Comparison of ENCODE assay signal across 12 cellular contexts in the genomic region with DNA sequence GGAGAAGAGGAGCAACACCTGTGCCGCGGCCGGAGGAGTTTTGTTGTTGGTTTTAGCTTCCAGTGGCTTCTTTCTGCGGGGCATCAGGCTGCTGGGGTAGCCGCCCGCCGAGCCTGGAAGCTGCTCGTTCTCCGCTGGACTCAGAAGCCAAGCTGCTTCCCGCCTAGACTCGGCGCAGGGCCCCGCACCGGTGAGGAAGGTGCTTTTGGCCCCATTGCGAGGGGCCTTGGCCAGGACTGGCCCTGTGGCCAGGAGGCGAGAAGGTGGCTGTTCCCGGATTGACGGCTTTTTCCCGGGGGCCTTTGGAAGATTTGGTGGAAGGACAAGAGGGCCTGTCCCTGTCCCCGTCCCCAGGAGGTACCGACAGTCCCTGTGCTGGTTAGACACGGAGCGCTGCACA. TPM values are rescaled to one million over a fixed set of nuclear protein-coding genes. Genes with fewer than 3 reads are reported as not detected.
A peak's percentile ranks its signal among the peaks of the same experiment; 100 is the strongest.
DNase-seq lines count a peak whose midpoint lies in the region; ATAC-seq and TF ChIP-seq lines count a peak whose summit lies in the region.
"Had no signal": no experiment of that assay in that cellular context is flagged by ENCODE, and none has a peak within 500 bp of the region (broad histone marks: within the 10 kb centered on the region; RNA-seq: fewer than 3 reads in every experiment).

No MANE protein-coding gene starts in this region.

- H4K20me1 ChIP-seq in HCT116 (ENCODE audit: insufficient read depth): no peaks in the 10 kb centered on the region

- RAD21 ChIA-PET in HCT116 (lab: Charles Lee; ENCODE audit: low non-redundant PET in 1 of 2, low total read pairs in 2 of 2, uncharacterized antibody in 2 of 2, unreplicated experiment in 2 of 2): no interaction called here

- no peak for DNase-seq in HCT116 (ENCODE audit: low read depth, low spot score)
- DNase-seq in T-helper 17 cell: no peak
- DNase-seq in stimulated activated naive B cell treated with anti-CD40 and anti-IgM and Interleukin-4, amounts not matched to agents 10 μg/mL and 1 μg/mL and 100 μg/mL, for 72 hours: no peak
- DNase-seq in immature natural killer cell: no peak
- DNase-seq in posterior cingulate gyrus: no peak
- DNase-seq: COR-L47, NCI-H1105 treated with DMSO at 0.1 percent for 48 hours, NCI-H187 treated with DMSO at 0.1 percent for 48 hours had no signal

- CTCF ChIA-PET in HCT116 (lab: Charles Lee): no interaction called here

- no peak for TF ChIP-seq CTCF in HCT116 (IDR thresholded peaks at IDR 0.05 in 2 of 3, conservative IDR thresholded peaks at IDR 0.05 in 1 of 3; ENCODE audit: borderline replicate concordance in 1 of 3, insufficient read depth in 1 of 3, low read depth in 2 of 3, low read length in 2 of 3)

- H3K27me3 Mint-ChIP-seq in T-helper 17 cell (peaks cover 6% of the 10 kb centered on the region), immature natural killer cell (ENCODE audit: low read depth in 3 of 3) (peaks cover 0 to 13% (median 4%) of the 10 kb centered on the region in 3 donors)
- H3K27me3 Mint-ChIP-seq in stimulated activated naive B cell treated with anti-CD40 and anti-IgM and Interleukin-4, amounts not matched to agents 10 μg/mL and 1 μg/mL and 100 μg/mL, for 72 hours: peaks cover 15 to 18% of the 10 kb centered on the region in 2 donors
- H3K27me3 Mint-ChIP-seq: IgD-negative memory B cell had no signal

- H3K9me3 Mint-ChIP-seq in stimulated activated naive B cell treated with anti-CD40 and anti-IgM and Interleukin-4, amounts not matched to agents 10 μg/mL and 1 μg/mL and 100 μg/mL, for 72 hours: no peaks in the 10 kb centered on the region
- H3K9me3 Mint-ChIP-seq in immature natural killer cell: no peaks in the 10 kb centered on the region
- H3K9me3 Mint-ChIP-seq: IgD-negative memory B cell had no signal

- no peaks in the 10 kb centered on the region; the same call in 1 of the 2 replicates for H3K79me2 ChIP-seq in HCT116 (ENCODE audit: insufficient read depth, low read length)

- H3K4me3 Mint-ChIP-seq in T-helper 17 cell (no peak overlapping the region), immature natural killer cell (peak overlapping the region in 1 of 5 donors; percentile 27)
- no peak overlapping the region for H3K4me3 Mint-ChIP-seq in stimulated activated naive B cell treated with anti-CD40 and anti-IgM and Interleukin-4, amounts not matched to agents 10 μg/mL and 1 μg/mL and 100 μg/mL, for 72 hours
- H3K4me3 Mint-ChIP-seq: IgD-negative memory B cell had no signal

- no peak overlapping the region for H2AFZ ChIP-seq in HCT116 (ENCODE audit: low read depth, low read length, poor library complexity, severe bottlenecking)

- no peak for TF ChIP-seq POLR2A in HCT116 (IDR thresholded peaks at IDR 0.05; ENCODE audit: borderline replicate concordance, extremely low read depth, insufficient read depth, insufficient read length)

- POLR2A ChIA-PET in HCT116 (lab: Charles Lee): no interaction called here

- H3K4me1 Mint-ChIP-seq in T-helper 17 cell (peaks cover 11% of the 10 kb centered on the region), immature natural killer cell (peaks cover 13 to 16% of the 10 kb centered on the region in 2 donors)
- peaks cover 7 to 11% of the 10 kb centered on the region in 2 donors for H3K4me1 Mint-ChIP-seq in stimulated activated naive B cell treated with anti-CD40 and anti-IgM and Interleukin-4, amounts not matched to agents 10 μg/mL and 1 μg/mL and 100 μg/mL, for 72 hours

- intact Hi-C loops in HCT116 (cut with micrococcal nuclease): no loop called here
- intact Hi-C loops in posterior cingulate gyrus (cut with DNase I): loop anchor here (2.0 kb wide), 1 partner anchor 52 kb away; a partner anchor contains a TSS

- H3K27me3 ChIP-seq in HCT116 (ENCODE audit: insufficient read depth, low read length): no peaks in the 10 kb centered on the region

- H3K4me3 ChIP-seq in HCT116 (replicated peaks in 1 of 2; ENCODE audit: low read depth in 1 of 2, low read length in 2 of 2): no peak overlapping the region

- H3K27ac Mint-ChIP-seq in T-helper 17 cell: peak overlapping the region; percentile 79
- H3K27ac Mint-ChIP-seq in stimulated activated naive B cell treated with anti-CD40 and anti-IgM and Interleukin-4, amounts not matched to agents 10 μg/mL and 1 μg/mL and 100 μg/mL, for 72 hours: peak overlapping the region; percentile 59
- H3K27ac Mint-ChIP-seq in immature natural killer cell: no peak overlapping the region

- peaks cover 4% of the 10 kb centered on the region for H3K36me3 Mint-ChIP-seq in T-helper 17 cell (ENCODE audit: low read depth)
- peaks cover 46 to 51% of the 10 kb centered on the region in 2 donors for H3K36me3 Mint-ChIP-seq in stimulated activated naive B cell treated with anti-CD40 and anti-IgM and Interleukin-4, amounts not matched to agents 10 μg/mL and 1 μg/mL and 100 μg/mL, for 72 hours
- peaks cover 0 to 15% (median 3%) of the 10 kb centered on the region in 3 donors for H3K36me3 Mint-ChIP-seq in immature natural killer cell
- H3K36me3 Mint-ChIP-seq: IgD-negative memory B cell had no signal

- H3K4me2 ChIP-seq in HCT116 (ENCODE audit: low read length): no peak overlapping the region
- H3K4me2 ChIP-seq: SK-N-SH had no signal

- no peak for TF ChIP-seq RAD21 in HCT116 (IDR thresholded peaks at IDR 0.05; ENCODE audit: low read depth)

- no peaks in the 10 kb centered on the region for H3K9me2 ChIP-seq in HCT116 (ENCODE audit: insufficient read depth)
- H3K9me2 ChIP-seq: SK-N-SH had no signal

- 0 out of 4 replicates have a peak, but pooled peaks cover 0 to 2% of the 10 kb centered on the region in 2 experiments for H3K4me1 ChIP-seq in HCT116 (ENCODE audit: control insufficient read depth in 1 of 2, insufficient read depth in 2 of 2, low read length in 2 of 2)

- H3K36me3 ChIP-seq in HCT116 (ENCODE audit: control insufficient read depth in 1 of 2, insufficient read depth in 2 of 2, low read length in 2 of 2): peaks cover 25 to 47% of the 10 kb centered on the region in 2 experiments

- H3K27ac ChIP-seq in HCT116 (ENCODE audit: low read depth, low read length) (peak overlapping the region; percentile 10; the same call in 1 of the 2 replicates), cingulate gyrus (ENCODE audit: low read depth, low read length) (peak overlapping the region; percentile 19)

- no peak for ATAC-seq in HCT116
- no peak for ATAC-seq in T-helper 17 cell
- no peak for ATAC-seq in stimulated activated naive B cell treated with anti-CD40 and anti-IgM and Interleukin-4, amounts not matched to agents 10 μg/mL and 1 μg/mL and 100 μg/mL, for 72 hours (replicated peaks)
- no peak for ATAC-seq in HG02798 (IDR thresholded peaks at IDR 0.05; ENCODE audit: poor library complexity, unreplicated experiment)

- H3K9me3 ChIP-seq in HCT116 (ENCODE audit: control insufficient read depth in 1 of 2, insufficient read depth in 1 of 2, low read depth in 1 of 2, low read length in 2 of 2): no peaks in the 10 kb centered on the region
- no peaks in the 10 kb centered on the region for H3K9me3 ChIP-seq in T-helper 17 cell (ENCODE audit: control insufficient read depth, low read length, poor library complexity, severe bottlenecking)
- H3K9me3 ChIP-seq: SK-N-SH had no signal

- H3K9ac ChIP-seq in HCT116 (ENCODE audit: low read length): no peak overlapping the region
- H3K9ac ChIP-seq: SK-N-SH had no signal

- TSS peak; percentile 39 for BruUV-seq in HCT116 (replicated peaks; lab: Mats Ljungman, UMichigan)

TF ChIP-seq in HCT116, 20 proteins besides CTCF, POLR2A, EP300 and RAD21 (continues in another document):
- no peak for TF ChIP-seq EGR1 (IDR thresholded peaks at IDR 0.05; ENCODE audit: low read depth)
- TF ChIP-seq, protein P1, sequence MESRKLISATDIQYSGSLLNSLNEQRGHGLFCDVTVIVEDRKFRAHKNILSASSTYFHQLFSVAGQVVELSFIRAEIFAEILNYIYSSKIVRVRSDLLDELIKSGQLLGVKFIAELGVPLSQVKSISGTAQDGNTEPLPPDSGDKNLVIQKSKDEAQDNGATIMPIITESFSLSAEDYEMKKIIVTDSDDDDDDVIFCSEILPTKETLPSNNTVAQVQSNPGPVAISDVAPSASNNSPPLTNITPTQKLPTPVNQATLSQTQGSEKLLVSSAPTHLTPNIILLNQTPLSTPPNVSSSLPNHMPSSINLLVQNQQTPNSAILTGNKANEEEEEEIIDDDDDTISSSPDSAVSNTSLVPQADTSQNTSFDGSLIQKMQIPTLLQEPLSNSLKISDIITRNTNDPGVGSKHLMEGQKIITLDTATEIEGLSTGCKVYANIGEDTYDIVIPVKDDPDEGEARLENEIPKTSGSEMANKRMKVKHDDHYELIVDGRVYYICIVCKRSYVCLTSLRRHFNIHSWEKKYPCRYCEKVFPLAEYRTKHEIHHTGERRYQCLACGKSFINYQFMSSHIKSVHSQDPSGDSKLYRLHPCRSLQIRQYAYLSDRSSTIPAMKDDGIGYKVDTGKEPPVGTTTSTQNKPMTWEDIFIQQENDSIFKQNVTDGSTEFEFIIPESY (IDR thresholded peaks at IDR 0.05; ENCODE audit: extremely low read depth, insufficient replicate concordance, low read length): no peak
- no peak for TF ChIP-seq ZNF274 (IDR thresholded peaks at IDR 0.05; ENCODE audit: low read depth, low read length)
- TF ChIP-seq SP1 (IDR thresholded peaks at IDR 0.05; ENCODE audit: low read depth): no peak
- no peak for TF ChIP-seq SIN3A (IDR thresholded peaks at IDR 0.05; ENCODE audit: low read depth)
- no peak for TF ChIP-seq EZH2 (IDR thresholded peaks at IDR 0.05)
- TF ChIP-seq JUND (IDR thresholded peaks at IDR 0.05): no peak

RNA-seq across cellular contexts. Expression of a gene that starts 28.8 kb away (rescaled TPM):
- total RNA-seq in HCT116 (2021; ENCODE audit: unreplicated experiment) (0.96 TPM), T-helper 17 cell (not detected)
- 0.55 and 0.76 TPM in 2 replicates for polyA plus RNA-seq in HCT116 (2012)
- polyA plus RNA-seq in immature natural killer cell: not detected
- polyA plus RNA-seq: IgD-negative memory B cell had no signal

RNA-seq across cellular contexts. Expression of a gene that starts 35.4 kb away (rescaled TPM):
- total RNA-seq in HCT116 (2021; ENCODE audit: unreplicated experiment): 78.5 TPM
- polyA plus RNA-seq in HCT116 (2012): 41.7 and 42.1 TPM in 2 replicates
- total RNA-seq in T-helper 17 cell: 100 to 1,000 TPM; 135 to 143 TPM
- polyA plus RNA-seq in immature natural killer cell: 10 to 100 TPM in 1 of 3 donors, 1 to 10 TPM in 2; 1.1 to 16.6 (median 5.2) TPM

RNA-seq across cellular contexts. Expression of a gene that starts 52.0 kb away (rescaled TPM):
- total RNA-seq in HCT116 (2021; ENCODE audit: unreplicated experiment) (263 TPM), T-helper 17 cell (100 to 1,000 TPM; 166 to 185 TPM)
- polyA plus RNA-seq in HCT116 (2012): 279 and 360 TPM in 2 replicates
- 100 to 1,000 TPM; 378 to 407 (median 401) TPM for polyA plus RNA-seq in immature natural killer cell

RNA-seq across cellular contexts. Expression of a gene that starts 52.3 kb away (rescaled TPM):
- total RNA-seq in HCT116 (2021; ENCODE audit: unreplicated experiment) (51.9 TPM), T-helper 17 cell (10 to 100 TPM; 45.2 to 49.1 TPM)
- 41.1 and 44.3 TPM in 2 replicates for polyA plus RNA-seq in HCT116 (2012)
- polyA plus RNA-seq in immature natural killer cell: 10 to 100 TPM; 33.1 to 54.2 (median 48.9) TPM

Comparison
In these comparisons a context has a peak if more than half of its experiments do, and no peak if none do; other contexts are left out.
1. H3K27ac Mint-ChIP-seq: peak in T-helper 17 cell (single experiment) and stimulated activated naive B cell treated with anti-CD40 and anti-IgM and Interleukin-4, amounts not matched to agents 10 μg/mL and 1 μg/mL and 100 μg/mL, for 72 hours (single experiment); none in immature natural killer cell (0 of 6).